In genomic region chr6:144936764-144937163, GRCh38 we compare ENCODE assay signal across 25 cellular contexts.
"Had no signal": no experiment of that assay in that cellular context is flagged by ENCODE, and none has a peak within 500 bp of the region (broad histone marks: within the 10 kb centered on the region; RNA-seq: fewer than 3 reads in every experiment).

No MANE protein-coding gene starts in this region.

- H3K4me3 ChIP-seq: esophagus squamous epithelium, left ventricle myocardium inferior, skin epidermis, transverse colon, vagina had no signal

- H3K27ac ChIP-seq: esophagus squamous epithelium, left ventricle myocardium inferior, skin epidermis, transverse colon, vagina, WERI-Rb-1 had no signal

- H3K4me1 Mint-ChIP-seq: activated CD4-positive, alpha-beta T cell treated with anti-CD3 and anti-CD28 coated beads for 36 hours; activated naive CD4-positive, alpha-beta T cell treated with anti-CD3 and anti-CD28 coated beads, Interleukin-2, amount 50 U/mL, for 24 hours; central memory CD8-positive, alpha-beta T cell; memory B cell; nephron; T-cell had no signal

- H3K27me3 Mint-ChIP-seq: brain; central memory CD8-positive, alpha-beta T cell had no signal

- H3K27ac Mint-ChIP-seq: activated CD4-positive, alpha-beta memory T cell treated with anti-CD3 and anti-CD28 coated beads for 36 hours; activated CD4-positive, alpha-beta T cell treated with anti-CD3 and anti-CD28 coated beads for 36 hours; activated naive CD4-positive, alpha-beta T cell treated with anti-CD3 and anti-CD28 coated beads, Interleukin-2, amount 50 U/mL, for 24 hours; activated T-cell treated with anti-CD3 and anti-CD28 coated beads, Interleukin-2, amount 50 U/mL, for 24 hours; brain; memory B cell; nephron; T-cell had no signal

- H3K27me3 ChIP-seq: esophagus squamous epithelium, transverse colon, vagina had no signal

- H3K36me3 ChIP-seq: esophagus squamous epithelium, left ventricle myocardium inferior, transverse colon, vagina, WERI-Rb-1 had no signal

- H3K36me3 Mint-ChIP-seq: activated CD4-positive, alpha-beta memory T cell treated with anti-CD3 and anti-CD28 coated beads for 36 hours; brain had no signal

- DNase-seq: activated CD4-positive, alpha-beta memory T cell treated with anti-CD3 and anti-CD28 coated beads for 36 hours; activated CD4-positive, alpha-beta T cell treated with anti-CD3 and anti-CD28 coated beads for 36 hours; activated effector memory CD4-positive, alpha-beta T cell treated with Interleukin-2 at 50 U/mL for 16 hours; activated T-cell treated with anti-CD3 and anti-CD28 coated beads, Interleukin-2, amount 50 U/mL, for 24 hours; cortex of kidney; effector CD8-positive, alpha-beta T cell; esophagus squamous epithelium; left ventricle myocardium inferior; nucleus accumbens; stimulated activated CD4-positive, alpha-beta T cell treated with anti-CD3 and anti-CD28 coated beads, Interleukin-15, amount 100 ng/mL, for 24 hours; stimulated activated CD4-positive, alpha-beta T cell treated with anti-CD3 and anti-CD28 coated beads, Interleukin-4, amount 100 ng/mL, for 1 hour; stimulated activated naive CD4-positive, alpha-beta T cell treated with Interleukin-2 at 50 U/mL for 16 hours; T-cell; T-helper 9 cell; transverse colon; WERI-Rb-1 had no signal

- H3K4me1 ChIP-seq: left ventricle myocardium inferior, transverse colon, vagina had no signal

- FAIRE-seq: endothelial cell of umbilical vein, keratinocyte had no signal

- H3K4me3 Mint-ChIP-seq: activated CD4-positive, alpha-beta memory T cell treated with anti-CD3 and anti-CD28 coated beads for 36 hours; activated CD4-positive, alpha-beta T cell treated with anti-CD3 and anti-CD28 coated beads for 36 hours; activated naive CD4-positive, alpha-beta T cell treated with anti-CD3 and anti-CD28 coated beads, Interleukin-2, amount 50 U/mL, for 24 hours; activated T-cell treated with anti-CD3 and anti-CD28 coated beads, Interleukin-2, amount 50 U/mL, for 24 hours; brain; central memory CD8-positive, alpha-beta T cell; memory B cell; nephron; T-cell had no signal

- H3K9me3 Mint-ChIP-seq: activated T-cell treated with anti-CD3 and anti-CD28 coated beads, Interleukin-2, amount 50 U/mL, for 24 hours had no signal

- H3K9me3 ChIP-seq: esophagus squamous epithelium, transverse colon, vagina had no signal

- ATAC-seq: activated CD4-positive, alpha-beta T cell treated with anti-CD3 and anti-CD28 coated beads for 36 hours; T-cell had no signal
